In the genomic region with DNA sequence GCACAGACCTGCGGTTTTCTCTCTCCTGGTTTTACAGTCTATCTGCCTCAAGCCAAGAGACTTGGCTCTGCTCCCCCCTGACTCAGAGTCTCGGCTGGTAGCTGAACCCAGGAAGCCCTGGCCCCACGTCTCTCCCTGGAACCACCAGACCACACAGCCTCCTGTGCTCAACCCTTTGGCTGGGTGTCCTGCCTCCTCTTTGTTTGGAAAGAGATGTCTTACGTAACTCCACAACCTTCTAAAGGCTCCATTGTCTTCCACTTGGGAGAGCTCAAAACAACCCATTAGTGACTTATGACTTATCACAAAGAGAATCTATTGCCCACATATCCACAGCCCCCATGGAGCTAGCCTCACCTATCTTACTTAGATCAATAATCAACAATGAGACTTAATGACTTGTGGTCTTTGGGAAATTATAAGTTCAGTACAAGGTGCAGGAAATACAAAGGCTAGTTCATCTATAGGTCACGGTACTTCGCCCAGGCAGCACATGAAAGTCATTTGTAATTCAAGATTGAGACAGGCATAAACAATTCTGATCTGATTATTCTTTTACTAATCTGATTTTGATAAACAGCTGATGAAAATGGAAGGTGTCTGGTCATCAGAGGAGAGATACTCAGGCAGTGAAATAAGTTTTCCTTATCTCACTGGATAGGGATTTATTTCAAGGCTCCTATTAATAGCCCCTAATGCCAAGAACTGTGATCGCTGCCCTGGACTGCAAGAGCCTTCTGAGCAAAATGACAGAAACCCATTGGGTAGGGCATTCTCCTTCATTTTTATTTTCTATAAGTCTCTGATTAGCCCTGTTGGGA, we compare ENCODE assay signal across 10 cellular contexts. TPM values are rescaled to one million over a fixed set of nuclear protein-coding genes. Genes with fewer than 3 reads are reported as not detected.
DNase-seq lines count a peak whose midpoint lies in the region; ATAC-seq lines count a peak whose summit lies in the region.
"Had no signal": no experiment of that assay in that cellular context is flagged by ENCODE, and none has a peak within 500 bp of the region (broad histone marks: within the 10 kb centered on the region; RNA-seq: fewer than 3 reads in every experiment).

No MANE protein-coding gene starts in this region.

- ATAC-seq in GM21447 (IDR thresholded peaks at IDR 0.05; ENCODE audit: unreplicated experiment): no peak
- ATAC-seq in GM18858 (IDR thresholded peaks at IDR 0.05; ENCODE audit: unreplicated experiment): no peak

- DNase-seq in ACHN (peak; percentile 92), MG63 (peak; percentile 100), cerebellar cortex (ENCODE audit: low spot score) (peak; percentile 48), middle frontal gyrus (ENCODE audit: extremely low spot score, low spot score) (peak; percentile 20), NCI-H2081 treated with DMSO at 0.1 percent for 48 hours (lab: John Stamatoyannopoulos, UW) (no peak)
- no peak for DNase-seq in activated naive CD4-positive, alpha-beta T cell treated with anti-CD3 and anti-CD28 coated beads for 36 hours
- DNase-seq: CD4-positive, CD25-positive, alpha-beta regulatory T cell had no signal

- H3K4me3 ChIP-seq in MG63: no peak overlapping the region

- in situ Hi-C loops in ACHN (cut with HindIII; ENCODE audit: low pct_ligation_motif_present, low pct_unique_long_range_greater_than_20kb, low sequenced_read_pairs): no loop called here

- no peak overlapping the region for H3K4me3 Mint-ChIP-seq in activated naive CD4-positive, alpha-beta T cell treated with anti-CD3 and anti-CD28 coated beads for 36 hours
- H3K4me3 Mint-ChIP-seq: CD4-positive, CD25-positive, alpha-beta regulatory T cell; dendritic cell treated with granulocyte-macrophage colony-stimulating factor and Interleukin-4, amounts not matched to agents 40 ng/mL and 50 ng/mL, for 4 days had no signal

- no peaks in the 10 kb centered on the region for H3K36me3 Mint-ChIP-seq in activated naive CD4-positive, alpha-beta T cell treated with anti-CD3 and anti-CD28 coated beads for 36 hours (ENCODE audit: low read depth)
- H3K36me3 Mint-ChIP-seq: CD4-positive, CD25-positive, alpha-beta regulatory T cell had no signal

- no peak overlapping the region for H3K27ac Mint-ChIP-seq in activated naive CD4-positive, alpha-beta T cell treated with anti-CD3 and anti-CD28 coated beads for 36 hours
- H3K27ac Mint-ChIP-seq: CD4-positive, CD25-positive, alpha-beta regulatory T cell; dendritic cell treated with granulocyte-macrophage colony-stimulating factor and Interleukin-4, amounts not matched to agents 40 ng/mL and 50 ng/mL, for 4 days had no signal

- no peaks in the 10 kb centered on the region for H3K27me3 ChIP-seq in MG63

- no peaks in the 10 kb centered on the region for H3K36me3 ChIP-seq in MG63

- H3K4me1 Mint-ChIP-seq in activated naive CD4-positive, alpha-beta T cell treated with anti-CD3 and anti-CD28 coated beads for 36 hours (ENCODE audit: low read depth): no peaks in the 10 kb centered on the region
- H3K4me1 Mint-ChIP-seq: CD4-positive, CD25-positive, alpha-beta regulatory T cell had no signal

- intact Hi-C loops in activated naive CD4-positive, alpha-beta T cell treated with anti-CD3 and anti-CD28 coated beads for 36 hours (cut with micrococcal nuclease): no loop called here

- no peaks in the 10 kb centered on the region for H3K9me3 ChIP-seq in MG63

- H3K9me3 Mint-ChIP-seq in activated naive CD4-positive, alpha-beta T cell treated with anti-CD3 and anti-CD28 coated beads for 36 hours: peaks cover 3% of the 10 kb centered on the region
- H3K9me3 Mint-ChIP-seq: dendritic cell treated with granulocyte-macrophage colony-stimulating factor and Interleukin-4, amounts not matched to agents 40 ng/mL and 50 ng/mL, for 4 days had no signal

- H3K27me3 Mint-ChIP-seq in activated naive CD4-positive, alpha-beta T cell treated with anti-CD3 and anti-CD28 coated beads for 36 hours (ENCODE audit: low read depth): peaks cover 14% of the 10 kb centered on the region

- CTCF ChIA-PET in activated naive CD4-positive, alpha-beta T cell treated with anti-CD3 and anti-CD28 coated beads for 36 hours (lab: Charles Lee): no interaction called here

RNA-seq across cellular contexts. Expression of a gene that starts 44.3 kb away (rescaled TPM):
- total RNA-seq in MG63 (2014; rRNA removed; shearing (Covaris generic); ENCODE audit: low replicate concordance): 0.13 TPM in 1 of 2 replicates, not detected in the other
- not detected for total RNA-seq in activated naive CD4-positive, alpha-beta T cell treated with anti-CD3 and anti-CD28 coated beads for 36 hours
- total RNA-seq: CD4-positive, CD25-positive, alpha-beta regulatory T cell had no signal

Comparison
In these comparisons a context has a peak if more than half of its experiments do, and no peak if none do; other contexts are left out.
1. DNase-seq: peak in ACHN (single experiment), MG63 (single experiment), cerebellar cortex (single experiment) and middle frontal gyrus (single experiment); none in activated naive CD4-positive, alpha-beta T cell treated with anti-CD3 and anti-CD28 coated beads for 36 hours (single experiment) and NCI-H2081 treated with DMSO at 0.1 percent for 48 hours (single experiment).